ENCODE assay signal across 14 cellular contexts in the genomic region with DNA sequence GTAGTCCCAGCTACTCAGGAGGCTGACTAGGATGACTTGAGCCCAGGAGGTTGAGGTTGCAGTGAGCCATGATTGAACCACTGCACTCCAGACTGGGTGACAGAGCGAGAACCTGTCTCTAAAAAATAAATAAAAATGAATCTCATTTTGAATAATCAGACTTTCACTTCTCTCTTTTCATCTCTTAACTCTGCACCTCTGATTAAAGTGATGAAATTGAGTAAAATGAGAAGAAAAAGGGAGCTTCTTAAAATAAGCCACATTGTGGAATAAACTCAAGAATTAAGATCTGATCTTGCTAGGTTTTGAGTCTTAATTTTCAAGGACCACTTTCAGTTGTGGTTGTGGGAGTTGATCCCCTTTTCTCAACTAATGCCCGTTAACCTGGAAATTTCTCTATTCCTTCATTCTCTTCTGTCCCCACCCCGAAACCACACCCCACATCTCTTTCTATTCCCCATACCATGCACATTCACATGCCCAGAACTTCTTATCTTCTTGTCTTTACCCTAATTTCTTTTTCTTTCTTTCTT.
DNase-seq lines count a peak whose midpoint lies in the region; ATAC-seq and TF ChIP-seq lines count a peak whose summit lies in the region.
"Had no signal": no experiment of that assay in that cellular context is flagged by ENCODE, and none has a peak within 500 bp of the region (broad histone marks: within the 10 kb centered on the region; RNA-seq: fewer than 3 reads in every experiment).

No MANE protein-coding gene starts in this region.

- no peaks in the 10 kb centered on the region for H3K79me2 ChIP-seq in smooth muscle cell (ENCODE audit: low read depth)

- H3K27ac ChIP-seq in smooth muscle cell (ENCODE audit: low read depth) = no peak overlapping the region
- H3K27ac ChIP-seq: lower lobe of right lung, right atrium auricular region had no signal

- no peaks in the 10 kb centered on the region for H3K9me3 ChIP-seq in smooth muscle cell (replicated peaks; ENCODE audit: low read depth)
- H3K9me3 ChIP-seq: lower lobe of right lung, right atrium auricular region had no signal

- peaks cover 9% of the 10 kb centered on the region for H3F3A ChIP-seq in smooth muscle cell (ENCODE audit: low read depth)

- H4K20me1 ChIP-seq in smooth muscle cell (ENCODE audit: low read depth) = no peaks in the 10 kb centered on the region

- no peak overlapping the region for H3K9ac ChIP-seq in smooth muscle cell (ENCODE audit: low read depth)

- no peak overlapping the region for H3K4me2 ChIP-seq in smooth muscle cell
- H3K4me2 ChIP-seq: A549 had no signal

- ATAC-seq in GM21367 (IDR thresholded peaks at IDR 0.05; ENCODE audit: unreplicated experiment) = peak; percentile 64
- peak; percentile 59 for ATAC-seq in HG03108 (IDR thresholded peaks at IDR 0.05; ENCODE audit: unreplicated experiment)
- ATAC-seq: A549, lower lobe of right lung had no signal

- no peak overlapping the region for H2AFZ ChIP-seq in smooth muscle cell (ENCODE audit: low read depth)

- TF ChIP-seq CTCF in smooth muscle cell (IDR thresholded peaks at IDR 0.05; ENCODE audit: borderline replicate concordance, insufficient read depth, poor library complexity, severe bottlenecking) = no peak

- H3K4me3 ChIP-seq in smooth muscle cell = no peak overlapping the region
- H3K4me3 ChIP-seq: A549, lower lobe of right lung, right atrium auricular region had no signal

- no peaks in the 10 kb centered on the region for H3K27me3 ChIP-seq in smooth muscle cell (ENCODE audit: low read depth)
- H3K27me3 ChIP-seq: right atrium auricular region had no signal

- no peaks in the 10 kb centered on the region for H3K4me1 ChIP-seq in smooth muscle cell (ENCODE audit: low read depth)

- WGBS in smooth muscle cell (ENCODE audit: low lambda C conversion rate) = 98% methylated on average over 3 of the region's 3 CpGs

- DNase-seq in activated CD4-positive, alpha-beta T cell treated with anti-CD3 and anti-CD28 coated beads for 48 hours = peak; percentile 46
- DNase-seq in activated CD4-positive, alpha-beta T cell treated with anti-CD3 and anti-CD28 coated beads for 4 hours = no peak
- DNase-seq in germinal center (ENCODE audit: low spot score) (peak; percentile 22), NCI-H446 treated with DMSO at 0.1 percent for 48 hours (lab: John Stamatoyannopoulos, UW) (no peak), smooth muscle cell (lab: John Stamatoyannopoulos, UW; ENCODE audit: unreplicated experiment) (no peak), cerebellar nuclear complex (lab: John Stamatoyannopoulos, UW) (no peak)
- DNase-seq: foreskin fibroblast, Kasumi-1, lower lobe of right lung, NCI-H524 treated with DMSO at 0.1 percent for 48 hours had no signal

- no peaks in the 10 kb centered on the region for H3K36me3 ChIP-seq in smooth muscle cell (ENCODE audit: low read depth)
- H3K36me3 ChIP-seq: lower lobe of right lung, right atrium auricular region had no signal

Comparison
In these comparisons a context has a peak if more than half of its experiments do, and no peak if none do; other contexts are left out.
1. DNase-seq: peak in activated CD4-positive, alpha-beta T cell treated with anti-CD3 and anti-CD28 coated beads for 48 hours (single experiment) and germinal center (single experiment); none in activated CD4-positive, alpha-beta T cell treated with anti-CD3 and anti-CD28 coated beads for 4 hours (0 of 2), NCI-H446 treated with DMSO at 0.1 percent for 48 hours (single experiment), smooth muscle cell (single experiment) and cerebellar nuclear complex (0 of 2).